ENCODE assay signal across 15 cellular contexts in the genomic region with DNA sequence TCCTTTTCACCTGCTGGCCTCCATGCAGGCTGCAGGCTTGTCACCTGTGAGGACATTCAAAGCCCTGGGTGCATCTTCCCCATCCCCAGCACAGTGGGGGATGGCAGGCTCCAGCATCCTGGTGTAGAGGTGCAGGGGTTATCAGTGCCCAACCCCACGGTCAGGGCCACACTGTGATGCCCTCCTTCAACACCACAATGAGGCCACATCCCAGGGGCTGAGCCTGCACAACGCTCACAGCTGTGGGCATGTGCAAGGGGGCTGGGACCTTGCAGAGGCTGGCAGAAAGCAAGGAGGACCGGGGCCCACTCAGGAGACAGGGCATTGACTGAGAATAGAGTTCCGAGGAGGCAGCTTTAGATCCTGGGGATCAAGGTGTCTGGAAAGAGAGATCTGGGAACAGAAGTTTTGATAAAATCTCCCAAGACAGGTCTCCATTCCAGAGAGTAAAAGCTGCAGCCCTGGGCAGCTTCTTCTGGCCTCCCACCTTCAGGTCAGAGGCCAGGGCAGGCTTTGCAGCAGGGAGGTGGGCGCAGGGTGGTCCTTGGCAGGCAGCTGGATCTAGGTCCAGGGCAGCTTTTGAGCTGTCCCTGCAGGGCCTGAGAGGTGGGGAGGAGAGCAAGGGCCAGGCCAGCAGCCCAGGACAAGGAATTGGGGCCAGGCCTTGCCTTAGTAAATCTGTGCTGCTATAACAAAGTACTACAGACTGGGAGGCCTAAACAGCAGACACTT.
DNase-seq lines count a peak whose midpoint lies in the region; ATAC-seq and TF ChIP-seq lines count a peak whose summit lies in the region.
"Had no signal": no experiment of that assay in that cellular context is flagged by ENCODE, and none has a peak within 500 bp of the region (broad histone marks: within the 10 kb centered on the region; RNA-seq: fewer than 3 reads in every experiment).

No MANE protein-coding gene starts in this region.

- POLR2A ChIA-PET in SK-N-SH (lab: Yijun Ruan, JAX) = no interaction called here

- H3K4me1 Mint-ChIP-seq in endodermal cell = no peaks in the 10 kb centered on the region
- H3K4me1 Mint-ChIP-seq: GM23338 had no signal

- H3K27me3 ChIP-seq in MM.1S (replicated peaks; ENCODE audit: insufficient read depth, low read length) = no peaks in the 10 kb centered on the region
- H3K27me3 ChIP-seq in endodermal cell (ENCODE audit: control insufficient read depth, insufficient read depth, low read length, poor library complexity, severe bottlenecking) = no peaks in the 10 kb centered on the region
- no peaks in the 10 kb centered on the region for H3K27me3 ChIP-seq in osteoblast (ENCODE audit: insufficient read depth, low read length)
- H3K27me3 ChIP-seq in SK-N-SH (ENCODE audit: insufficient read depth) = no peaks in the 10 kb centered on the region

- H3K9me2 ChIP-seq in MM.1S (replicated peaks; ENCODE audit: insufficient read depth, low read length) (no peaks in the 10 kb centered on the region), SK-N-SH (no peaks in the 10 kb centered on the region)

- DNase-seq in MM.1S (peak; percentile 52), endodermal cell (peak; percentile 17), osteoblast (ENCODE audit: insufficient read length, low spot score, missing footprints) (peak; percentile 35), ureter (ENCODE audit: low spot score) (peak; percentile 30), SK-N-SH (no peak), DMS153 treated with DMSO at 0.1 percent for 48 hours (lab: John Stamatoyannopoulos, UW; ENCODE audit: unreplicated experiment) (no peak)
- DNase-seq: AML-193; NCI-H1105 treated with DMSO at 0.1 percent for 48 hours; NCI-H187 treated with DMSO at 0.1 percent for 48 hours; NCI-H526 treated with DMSO at 0.1 percent for 48 hours; NK-92 treated with Interleukin-12 subunit alpha and Interleukin-12 subunit beta, amount 100 ng/mL, for 24 hours; RPMI8226 had no signal

- peaks cover 19% of the 10 kb centered on the region for H3K9me3 Mint-ChIP-seq in endodermal cell

- TF ChIP-seq CTCF in MM.1S (IDR thresholded peaks at IDR 0.05; ENCODE audit: low read length) = no peak
- no peak for TF ChIP-seq CTCF in endodermal cell (conservative IDR thresholded peaks at IDR 0.05)
- no peak for TF ChIP-seq CTCF in osteoblast (IDR thresholded peaks at IDR 0.05; ENCODE audit: extremely low read depth, low read depth, low read length)
- no peak for TF ChIP-seq CTCF in SK-N-SH (IDR thresholded peaks at IDR 0.05)

- H3F3A ChIP-seq in MM.1S (ENCODE audit: insufficient read depth, low read length) = peaks cover 13% of the 10 kb centered on the region
- H3F3A ChIP-seq in SK-N-SH (replicated peaks; ENCODE audit: insufficient read depth) = no peaks in the 10 kb centered on the region

- no peaks in the 10 kb centered on the region for H4K20me1 ChIP-seq in MM.1S (ENCODE audit: insufficient read depth, low read length)
- no peaks in the 10 kb centered on the region for H4K20me1 ChIP-seq in osteoblast (ENCODE audit: insufficient read depth, low read length)
- no peaks in the 10 kb centered on the region for H4K20me1 ChIP-seq in SK-N-SH (ENCODE audit: insufficient read depth)

- H3K27ac Mint-ChIP-seq in endodermal cell = no peak overlapping the region
- H3K27ac Mint-ChIP-seq: GM23338 had no signal

- H3K4me1 ChIP-seq in MM.1S (ENCODE audit: low read length) (peaks cover 26% of the 10 kb centered on the region), endodermal cell (ENCODE audit: control insufficient read depth, insufficient read depth, low read length) (no peaks in the 10 kb centered on the region), osteoblast (ENCODE audit: insufficient read depth, low read length) (no peaks in the 10 kb centered on the region), SK-N-SH (ENCODE audit: control insufficient read depth in 1 of 2, insufficient read depth in 2 of 2, low read depth in 1 of 2, low read length in 1 of 2) (no peaks in the 10 kb centered on the region)
- H3K4me1 ChIP-seq: Caco-2 had no signal

- no peak for ATAC-seq in GM19467 (IDR thresholded peaks at IDR 0.05; ENCODE audit: unreplicated experiment)
- ATAC-seq: GM23338 had no signal

- H3K4me3 ChIP-seq in MM.1S (ENCODE audit: low read length) = no peak overlapping the region
- H3K4me3 ChIP-seq in endodermal cell (ENCODE audit: low read length) = no peak overlapping the region
- H3K4me3 ChIP-seq in osteoblast (ENCODE audit: insufficient read depth, low read length) = no peak overlapping the region
- no peak overlapping the region for H3K4me3 ChIP-seq in SK-N-SH (ENCODE audit: low read depth in 2 of 2, low read length in 1 of 2)
- H3K4me3 ChIP-seq: GM23338 had no signal

- no peak overlapping the region for H3K4me3 Mint-ChIP-seq in endodermal cell
- H3K4me3 Mint-ChIP-seq: GM23338 had no signal

- H3K9me3 ChIP-seq in MM.1S (replicated peaks; ENCODE audit: insufficient read depth, low read length) (no peaks in the 10 kb centered on the region; the same call in 1 of the 2 replicates), endodermal cell (ENCODE audit: control insufficient read depth, low read length) (peaks cover 22% of the 10 kb centered on the region), osteoblast (ENCODE audit: low read depth, low read length) (peaks cover 2% of the 10 kb centered on the region), SK-N-SH (no peaks in the 10 kb centered on the region)

- peaks cover 2% of the 10 kb centered on the region for H3K27me3 Mint-ChIP-seq in endodermal cell (ENCODE audit: insufficient read depth)

- H3K36me3 Mint-ChIP-seq in endodermal cell (ENCODE audit: low read depth) = no peaks in the 10 kb centered on the region

- TF ChIP-seq EP300 in SK-N-SH (IDR thresholded peaks at IDR 0.05; ENCODE audit: borderline replicate concordance in 1 of 2, low read depth in 1 of 2, low read length in 1 of 2) = no peak

- H3K27ac ChIP-seq in MM.1S (ENCODE audit: low read length) (peak overlapping the region; percentile 79; the same call in 1 of the 2 replicates), endodermal cell (ENCODE audit: low read depth, low read length) (no peak overlapping the region), osteoblast (ENCODE audit: low read depth, low read length) (no peak overlapping the region), SK-N-SH (ENCODE audit: low read depth in 2 of 2, low read length in 1 of 2) (no peak overlapping the region)

- H3K36me3 ChIP-seq in MM.1S (replicated peaks; ENCODE audit: insufficient read depth, low read length) = no peaks in the 10 kb centered on the region
- H3K36me3 ChIP-seq in endodermal cell (ENCODE audit: control insufficient read depth, insufficient read depth, low read length) = no peaks in the 10 kb centered on the region
- H3K36me3 ChIP-seq in osteoblast (ENCODE audit: insufficient read depth, low read length) = no peaks in the 10 kb centered on the region
- H3K36me3 ChIP-seq in SK-N-SH (replicated peaks in 1 of 2; ENCODE audit: control insufficient read depth in 1 of 2, insufficient read depth in 2 of 2, low read length in 1 of 2) = no peaks in the 10 kb centered on the region

- TF ChIP-seq RAD21 in SK-N-SH (IDR thresholded peaks at IDR 0.05; ENCODE audit: low read length) = no peak

- peak overlapping the region; percentile 27; the same call in 1 of the 2 replicates for H2AFZ ChIP-seq in MM.1S (ENCODE audit: low read length)
- no peak overlapping the region for H2AFZ ChIP-seq in osteoblast (ENCODE audit: low read length)
- no peak overlapping the region for H2AFZ ChIP-seq in SK-N-SH (ENCODE audit: low read depth)
- H2AFZ ChIP-seq: GM23338 had no signal

- H3K4me2 ChIP-seq in MM.1S (ENCODE audit: low read depth, low read length) (peak overlapping the region; percentile 50), osteoblast (ENCODE audit: insufficient read depth, low read length) (no peak overlapping the region), SK-N-SH (no peak overlapping the region)
- H3K4me2 ChIP-seq: GM23338 had no signal

- CTCF ChIA-PET in SK-N-SH (lab: Yijun Ruan, JAX) = no interaction called here

- 84 to 90% methylated on average over 3 to 5 of the region's 5 CpGs for WGBS in endodermal cell (ENCODE audit: insufficient coverage in 1 of 2, insufficient read length in 1 of 2), 2 experiments
- WGBS in SK-N-SH (ENCODE audit: low lambda C conversion rate) = 5% methylated on average over 4 of the region's 5 CpGs

- H3K79me2 ChIP-seq in MM.1S (ENCODE audit: low read length) (no peaks in the 10 kb centered on the region), osteoblast (ENCODE audit: insufficient read depth, low read length) (no peaks in the 10 kb centered on the region), SK-N-SH (ENCODE audit: insufficient read depth) (no peaks in the 10 kb centered on the region)

- peak overlapping the region; percentile 18; the same call in 1 of the 2 replicates for H3K9ac ChIP-seq in MM.1S (ENCODE audit: low read length)
- H3K9ac ChIP-seq in endodermal cell (ENCODE audit: extremely low read depth, low read length, poor library complexity, severe bottlenecking) = no peak overlapping the region
- H3K9ac ChIP-seq in SK-N-SH = no peak overlapping the region

TF ChIP-seq in SK-N-SH, 30 proteins besides CTCF, POLR2A, EP300 and RAD21:
- TF ChIP-seq, protein P1, sequence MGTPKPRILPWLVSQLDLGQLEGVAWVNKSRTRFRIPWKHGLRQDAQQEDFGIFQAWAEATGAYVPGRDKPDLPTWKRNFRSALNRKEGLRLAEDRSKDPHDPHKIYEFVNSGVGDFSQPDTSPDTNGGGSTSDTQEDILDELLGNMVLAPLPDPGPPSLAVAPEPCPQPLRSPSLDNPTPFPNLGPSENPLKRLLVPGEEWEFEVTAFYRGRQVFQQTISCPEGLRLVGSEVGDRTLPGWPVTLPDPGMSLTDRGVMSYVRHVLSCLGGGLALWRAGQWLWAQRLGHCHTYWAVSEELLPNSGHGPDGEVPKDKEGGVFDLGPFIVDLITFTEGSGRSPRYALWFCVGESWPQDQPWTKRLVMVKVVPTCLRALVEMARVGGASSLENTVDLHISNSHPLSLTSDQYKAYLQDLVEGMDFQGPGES (IDR thresholded peaks at IDR 0.05; ENCODE audit: low read depth, low read length) = no peak
TF ChIP-seq in SK-N-SH: peak in this region for 0.

Comparison
In these comparisons a context has a peak if more than half of its experiments do, and no peak if none do; other contexts are left out.
1. DNase-seq: peak in MM.1S (single experiment), endodermal cell (single experiment), osteoblast (single experiment) and ureter (single experiment); none in SK-N-SH (single experiment) and DMS153 treated with DMSO at 0.1 percent for 48 hours (single experiment).